Comparison of ENCODE assay signal across 1 cellular context in genomic region chr1:194279975-194280374, GRCh38.
TF ChIP-seq lines count a peak whose summit lies in the region.

No MANE protein-coding gene starts in this region.

TF ChIP-seq in SK-N-SH, 30 proteins besides CTCF, POLR2A, EP300 and RAD21 (continued from another document):
- TF ChIP-seq, protein P1, sequence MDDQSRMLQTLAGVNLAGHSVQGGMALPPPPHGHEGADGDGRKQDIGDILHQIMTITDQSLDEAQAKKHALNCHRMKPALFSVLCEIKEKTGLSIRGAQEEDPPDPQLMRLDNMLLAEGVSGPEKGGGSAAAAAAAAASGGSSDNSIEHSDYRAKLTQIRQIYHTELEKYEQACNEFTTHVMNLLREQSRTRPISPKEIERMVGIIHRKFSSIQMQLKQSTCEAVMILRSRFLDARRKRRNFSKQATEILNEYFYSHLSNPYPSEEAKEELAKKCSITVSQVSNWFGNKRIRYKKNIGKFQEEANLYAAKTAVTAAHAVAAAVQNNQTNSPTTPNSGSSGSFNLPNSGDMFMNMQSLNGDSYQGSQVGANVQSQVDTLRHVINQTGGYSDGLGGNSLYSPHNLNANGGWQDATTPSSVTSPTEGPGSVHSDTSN (IDR thresholded peaks at IDR 0.05) = no peak
